ENCODE assay signal across 1 cellular context in the genomic region with DNA sequence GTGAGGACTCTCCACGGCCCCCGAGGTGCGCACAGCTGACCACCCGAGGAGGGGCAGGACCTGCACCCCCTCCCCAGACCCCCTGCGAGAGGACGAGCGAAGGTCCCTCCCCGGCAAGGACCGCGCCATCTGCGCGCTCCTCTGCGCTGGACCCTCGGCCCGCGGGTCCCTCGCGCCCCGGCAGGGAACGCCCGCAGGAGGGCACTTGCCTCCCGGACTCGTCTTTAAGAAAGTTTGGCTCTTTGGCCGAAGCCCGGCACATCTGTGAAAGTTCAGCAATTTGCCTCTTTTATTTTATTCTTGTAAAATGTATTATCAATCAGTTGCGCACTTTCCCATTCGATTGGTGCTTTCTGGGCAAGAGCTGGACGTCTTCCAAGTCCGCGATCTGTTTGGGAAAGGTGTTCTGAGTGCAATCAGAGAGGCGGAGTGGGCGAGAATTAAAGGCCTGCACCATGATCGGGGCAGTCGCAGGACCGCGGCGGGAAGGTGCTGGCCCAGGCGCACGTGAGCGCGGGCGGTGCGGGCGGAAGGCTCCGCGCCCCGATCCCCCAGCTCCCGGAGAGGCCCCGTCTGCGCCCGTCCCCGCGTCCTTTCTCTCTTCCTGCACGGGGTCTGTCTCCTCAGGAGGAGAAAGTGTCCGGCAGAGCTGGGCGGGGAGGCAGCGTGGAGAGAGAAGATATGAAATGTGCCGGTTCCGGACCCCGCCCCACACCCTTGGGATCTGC.
TF ChIP-seq lines count a peak whose summit lies in the region.

No MANE protein-coding gene starts in this region.

TF ChIP-seq in H1, 55 proteins besides CTCF, POLR2A, EP300 and RAD21:
- TF ChIP-seq SIN3A (conservative IDR thresholded peaks at IDR 0.05 in 1 of 2, IDR thresholded peaks at IDR 0.05 in 1 of 2; ENCODE audit: low read depth in 1 of 2, low read length in 2 of 2), result no peak
- TF ChIP-seq RNF2 (IDR thresholded peaks at IDR 0.05; ENCODE audit: borderline replicate concordance, low read depth, low read length, missing control alignments, poor library complexity, severe bottlenecking), result peak; percentile 67
- peak; percentile 81 for TF ChIP-seq EZH2 (IDR thresholded peaks at IDR 0.05; ENCODE audit: low read depth, low read length, severe bottlenecking)
- no peak for TF ChIP-seq POLR2AphosphoS5 (IDR thresholded peaks at IDR 0.05; ENCODE audit: low read depth, low read length)
- TF ChIP-seq, protein P1, sequence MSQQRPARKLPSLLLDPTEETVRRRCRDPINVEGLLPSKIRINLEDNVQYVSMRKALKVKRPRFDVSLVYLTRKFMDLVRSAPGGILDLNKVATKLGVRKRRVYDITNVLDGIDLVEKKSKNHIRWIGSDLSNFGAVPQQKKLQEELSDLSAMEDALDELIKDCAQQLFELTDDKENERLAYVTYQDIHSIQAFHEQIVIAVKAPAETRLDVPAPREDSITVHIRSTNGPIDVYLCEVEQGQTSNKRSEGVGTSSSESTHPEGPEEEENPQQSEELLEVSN (IDR thresholded peaks at IDR 0.05), result peak; percentile 89
- peak; percentile 97 for TF ChIP-seq KDM4A (IDR thresholded peaks at IDR 0.05; ENCODE audit: low read depth, low read length, severe bottlenecking)
- TF ChIP-seq FOSL1 (IDR thresholded peaks at IDR 0.05; ENCODE audit: insufficient read depth, low read depth, low read length), result no peak
- no peak for TF ChIP-seq TAF1 (IDR thresholded peaks at IDR 0.05; ENCODE audit: low read depth, low read length)
- TF ChIP-seq ASH2L (IDR thresholded peaks at IDR 0.05; ENCODE audit: low read length), result peak; percentile 67
- TF ChIP-seq SUZ12 (IDR thresholded peaks at IDR 0.05; ENCODE audit: low read length), result peak; percentile 85
- TF ChIP-seq, protein P2, sequence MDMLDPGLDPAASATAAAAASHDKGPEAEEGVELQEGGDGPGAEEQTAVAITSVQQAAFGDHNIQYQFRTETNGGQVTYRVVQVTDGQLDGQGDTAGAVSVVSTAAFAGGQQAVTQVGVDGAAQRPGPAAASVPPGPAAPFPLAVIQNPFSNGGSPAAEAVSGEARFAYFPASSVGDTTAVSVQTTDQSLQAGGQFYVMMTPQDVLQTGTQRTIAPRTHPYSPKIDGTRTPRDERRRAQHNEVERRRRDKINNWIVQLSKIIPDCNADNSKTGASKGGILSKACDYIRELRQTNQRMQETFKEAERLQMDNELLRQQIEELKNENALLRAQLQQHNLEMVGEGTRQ (IDR thresholded peaks at IDR 0.05; ENCODE audit: low read length), result no peak
- TF ChIP-seq, protein P3, sequence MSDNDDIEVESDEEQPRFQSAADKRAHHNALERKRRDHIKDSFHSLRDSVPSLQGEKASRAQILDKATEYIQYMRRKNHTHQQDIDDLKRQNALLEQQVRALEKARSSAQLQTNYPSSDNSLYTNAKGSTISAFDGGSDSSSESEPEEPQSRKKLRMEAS (IDR thresholded peaks at IDR 0.05), result peak; percentile 89
- TF ChIP-seq POU5F1 (IDR thresholded peaks at IDR 0.05; ENCODE audit: low read depth, low read length), result no peak
- no peak for TF ChIP-seq CHD1 (IDR thresholded peaks at IDR 0.05; ENCODE audit: low read depth, low read length)
- TF ChIP-seq CBX8 (IDR thresholded peaks at IDR 0.05; ENCODE audit: borderline replicate concordance, low read depth, low read length), result no peak
